Comparison of ENCODE assay signal across 23 cellular contexts in genomic region chr2:24274809-24275208, GRCh38.
DNase-seq lines count a peak whose midpoint lies in the region; ATAC-seq, FAIRE-seq and TF ChIP-seq lines count a peak whose summit lies in the region.
"Had no signal": no experiment of that assay in that cellular context is flagged by ENCODE, and none has a peak within 500 bp of the region (broad histone marks: within the 10 kb centered on the region; RNA-seq: fewer than 3 reads in every experiment).

No MANE protein-coding gene starts in this region.

- H3K4me2 ChIP-seq in Karpas-422 (ENCODE audit: low read depth, low read length, poor library complexity, severe bottlenecking) (no peak overlapping the region), GM12878 (ENCODE audit: control insufficient read depth, insufficient read depth) (no peak overlapping the region)
- H3K4me2 ChIP-seq: BLaER1 had no signal

- RAD21 ChIA-PET in GM12878 (lab: Charles Lee; ENCODE audit: unreplicated experiment): interaction anchor here (1.5 to 1.8 kb wide), 2 partner anchors 11 to 67 kb away, joined by 3 to 4 read pairs; no protein-coding TSS in a partner anchor

- no peak for TF ChIP-seq RAD21 in GM12878 (IDR thresholded peaks at IDR 0.05; ENCODE audit: insufficient read depth, low read depth, low read length)

- DNase-seq in Karpas-422: peak; percentile 47
- no peak for DNase-seq in GM12878 (ENCODE audit: low read depth, low spot score)
- DNase-seq in cardiac septum (ENCODE audit: low spot score): no peak
- DNase-seq: 8988T; ACHN; BE2C; C1 segment of cervical spinal cord; CD4-positive, alpha-beta memory T cell; CD4-positive, CD25-positive, alpha-beta regulatory T cell; CD8-positive, alpha-beta memory T cell; COR-L47; DMS 273 treated with DMSO at 0.1 percent for 48 hours; DMS153; DMS53; DMS79; DND-41; GF-D8 had no signal

- TF ChIP-seq POLR2A in GM12878 (IDR thresholded peaks at IDR 0.05; ENCODE audit: low read depth, low read length): no peak

- in situ Hi-C loops in GM12878 (cut with MboI): no loop called here

- H3K27ac ChIP-seq in Karpas-422 (ENCODE audit: low read length): peak overlapping the region; percentile 16
- no peak overlapping the region for H3K27ac ChIP-seq in GM12878 (ENCODE audit: control insufficient read depth, insufficient read depth)
- H3K27ac ChIP-seq: BLaER1 had no signal

- H3K9me3 ChIP-seq in Karpas-422 (ENCODE audit: low read length): no peaks in the 10 kb centered on the region
- H3K9me3 ChIP-seq in GM12878 (replicated peaks; ENCODE audit: control insufficient read depth, insufficient read depth, low read length): no peaks in the 10 kb centered on the region
- H3K9me3 ChIP-seq: BE2C, BLaER1 had no signal

- ATAC-seq in GM12878 (no peak), HG03159 (IDR thresholded peaks at IDR 0.05; ENCODE audit: unreplicated experiment) (no peak), HG02571 (IDR thresholded peaks at IDR 0.05; ENCODE audit: unreplicated experiment) (no peak)

- no peak for TF ChIP-seq CTCF in GM12878 (IDR thresholded peaks at IDR 0.05 in 2 of 3, conservative IDR thresholded peaks at IDR 0.05 in 1 of 3; ENCODE audit: control insufficient read depth in 2 of 3, extremely low read depth in 1 of 3, insufficient read depth in 1 of 3, low read depth in 3 of 3, low read length in 3 of 3)

- no TSS peak for BruUV-seq in GM12878 (replicated peaks; lab: Mats Ljungman, UMichigan)

- H4K20me1 ChIP-seq in Karpas-422 (ENCODE audit: insufficient read depth, low read depth, low read length): no peaks in the 10 kb centered on the region
- no peaks in the 10 kb centered on the region for H4K20me1 ChIP-seq in GM12878 (ENCODE audit: control insufficient read depth, insufficient read depth)
- H4K20me1 ChIP-seq: BLaER1 had no signal

- POLR2A ChIA-PET in GM12878 (lab: Charles Lee): interaction anchor here (0.6 kb wide), 1 partner anchor 68 kb away, joined by 3 read pairs; no protein-coding TSS in a partner anchor

- H2AFZ ChIP-seq in Karpas-422 (ENCODE audit: low read length) (no peak overlapping the region), GM12878 (ENCODE audit: control insufficient read depth, low read depth, low read length) (no peak overlapping the region)

- peaks cover 69% of the 10 kb centered on the region for H3K36me3 ChIP-seq in Karpas-422 (ENCODE audit: insufficient read depth, low read length)
- peaks cover 8 to 13% of the 10 kb centered on the region in 2 experiments for H3K36me3 ChIP-seq in GM12878 (ENCODE audit: control insufficient read depth in 2 of 2, insufficient read depth in 2 of 2, low read length in 1 of 2)
- H3K36me3 ChIP-seq: BE2C had no signal

- peak; percentile 62 for FAIRE-seq in GM12878 (lab: Jason Lieb, UNC)
- FAIRE-seq: A204.1, G401.6, GM18507 had no signal

- intact Hi-C loops in GM12878 (cut with micrococcal nuclease; ENCODE audit: unreplicated experiment): no loop called here
- intact Hi-C loops in cardiac septum (cut with DNase I): no loop called here

- H3K79me2 ChIP-seq in Karpas-422 (ENCODE audit: low read length) (peaks cover 35% of the 10 kb centered on the region), GM12878 (ENCODE audit: control insufficient read depth, insufficient read depth, low read length) (no peaks in the 10 kb centered on the region)

- no peaks in the 10 kb centered on the region for H3K9me2 ChIP-seq in Karpas-422 (replicated peaks; ENCODE audit: insufficient read depth, low read length)

- no peak overlapping the region for H3K4me3 ChIP-seq in Karpas-422 (ENCODE audit: low read length)
- H3K4me3 ChIP-seq in GM12878: no peak overlapping the region
- H3K4me3 ChIP-seq: BLaER1 had no signal

- H3K9ac ChIP-seq in Karpas-422 (ENCODE audit: low read length) (no peak overlapping the region), GM12878 (ENCODE audit: control insufficient read depth, insufficient read depth, low read length) (no peak overlapping the region)
- H3K9ac ChIP-seq: BLaER1 had no signal

- SMC1A ChIA-PET in GM12878 (lab: Charles Lee; ENCODE audit: uncharacterized antibody, unreplicated experiment): interaction anchor here (0.9 to 2.4 kb wide), 5 partner anchors 10 to 65 kb away, joined by 3 to 12 read pairs (median 3); no protein-coding TSS in a partner anchor

- TF ChIP-seq EP300 in GM12878 (IDR thresholded peaks at IDR 0.05; ENCODE audit: borderline replicate concordance in 1 of 2, control insufficient read depth in 1 of 2, low read depth in 2 of 2, low read length in 2 of 2): no peak

- CTCF ChIA-PET in GM12878 (lab: Yijun Ruan, JAX): interaction anchor here (0.6 to 1.7 kb wide), 3 partner anchors 10 to 107 kb away, joined by 3 to 5 read pairs (median 4); no protein-coding TSS in a partner anchor

- no peaks in the 10 kb centered on the region for H3K27me3 ChIP-seq in Karpas-422 (ENCODE audit: low read length)
- no peaks in the 10 kb centered on the region for H3K27me3 ChIP-seq in GM12878 (replicated peaks in 1 of 2; ENCODE audit: control insufficient read depth in 2 of 2, insufficient read depth in 2 of 2, low read length in 1 of 2)
- H3K27me3 ChIP-seq: BE2C, BLaER1 had no signal

- H3K4me1 ChIP-seq in Karpas-422 (ENCODE audit: low read length) (peaks cover 32% of the 10 kb centered on the region), GM12878 (ENCODE audit: control insufficient read depth, insufficient read depth, low read length) (peaks cover 14% of the 10 kb centered on the region)
- H3K4me1 ChIP-seq: BE2C, BLaER1 had no signal

TF ChIP-seq in GM12878, 131 proteins besides CTCF, POLR2A, EP300 and RAD21 (continues in another document):
- TF ChIP-seq MEF2B (IDR thresholded peaks at IDR 0.05; ENCODE audit: partially characterized antibody, poor library complexity, severe bottlenecking): peak; percentile 45
- TF ChIP-seq PAX5 (IDR thresholded peaks at IDR 0.05; ENCODE audit: borderline replicate concordance, low read depth, low read length): no peak
- TF ChIP-seq EED (IDR thresholded peaks at IDR 0.05; ENCODE audit: low read depth): no peak
- no peak for TF ChIP-seq KLF5 (IDR thresholded peaks at IDR 0.05; ENCODE audit: partially characterized antibody)
- no peak for TF ChIP-seq RELB (IDR thresholded peaks at IDR 0.05; ENCODE audit: low read depth)
- TF ChIP-seq E4F1 (IDR thresholded peaks at IDR 0.05; ENCODE audit: borderline replicate concordance, partially characterized antibody): no peak
- TF ChIP-seq ESRRA (IDR thresholded peaks at IDR 0.05; ENCODE audit: low read length): no peak
- TF ChIP-seq YBX1 (IDR thresholded peaks at IDR 0.05): no peak
- no peak for TF ChIP-seq MEF2A (IDR thresholded peaks at IDR 0.05; ENCODE audit: insufficient read depth, low read depth, low read length)
- TF ChIP-seq IRF3 (IDR thresholded peaks at IDR 0.05): no peak
- TF ChIP-seq HSF1 (IDR thresholded peaks at IDR 0.05; ENCODE audit: low read depth, low read length): no peak
- TF ChIP-seq RB1 (IDR thresholded peaks at IDR 0.05; ENCODE audit: borderline replicate concordance): no peak
- TF ChIP-seq ZNF274 (IDR thresholded peaks at IDR 0.05; ENCODE audit: insufficient read depth, insufficient read length): no peak
